21 cellular contexts compared by ENCODE assay signal in the genomic region with DNA sequence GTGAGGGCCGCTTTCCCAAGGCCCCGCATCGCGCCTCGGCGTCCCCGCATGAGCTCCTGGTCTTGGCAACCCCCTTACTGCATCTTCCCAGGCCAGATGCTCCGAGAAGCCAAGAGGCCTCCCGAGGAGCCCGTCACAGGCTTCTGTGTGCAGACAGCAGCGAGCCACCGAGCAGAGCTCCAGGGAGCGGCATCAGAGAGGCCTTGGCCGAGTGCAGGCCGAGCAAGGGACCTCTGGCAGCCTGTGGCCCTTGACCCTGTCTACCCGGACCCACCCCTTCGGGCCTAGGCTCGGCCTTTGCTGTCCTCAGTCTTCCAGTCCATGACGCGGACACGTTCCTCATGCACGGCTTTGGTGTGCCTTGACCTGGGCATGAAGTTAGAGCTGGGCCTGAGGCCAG.
DNase-seq lines count a peak whose midpoint lies in the region; ATAC-seq and TF ChIP-seq lines count a peak whose summit lies in the region.
"Had no signal": no experiment of that assay in that cellular context is flagged by ENCODE, and none has a peak within 500 bp of the region (broad histone marks: within the 10 kb centered on the region; RNA-seq: fewer than 3 reads in every experiment).

No MANE protein-coding gene starts in this region.

- no peak overlapping the region for H2BK15ac ChIP-seq in mesenchymal stem cell (ENCODE audit: low read depth, poor library complexity, severe bottlenecking)

- H3K4me1 Mint-ChIP-seq in T-helper 17 cell, result peaks cover 6% of the 10 kb centered on the region

- no peak overlapping the region for H3K4me3 Mint-ChIP-seq in T-helper 17 cell

- H3K27ac ChIP-seq in Panc1 (ENCODE audit: low read length) (no peak overlapping the region), mesenchymal stem cell (ENCODE audit: low read length, poor library complexity, severe bottlenecking) (no peak overlapping the region)
- H3K27ac ChIP-seq: A549; BLaER1 treated with 17β-estradiol and CSF1 and Interleukin-3, amounts not matched to agents 10 nM and 100 nM had no signal

- H3K27me3 Mint-ChIP-seq in T-helper 17 cell, result no peaks in the 10 kb centered on the region
- H3K27me3 Mint-ChIP-seq: CD4-positive, alpha-beta memory T cell had no signal

- ATAC-seq in Panc1, result 0 out of 2 replicates have a peak, but pooled peaks have one; percentile 28
- ATAC-seq in T-helper 17 cell, result no peak
- ATAC-seq in GM21447 (IDR thresholded peaks at IDR 0.05; ENCODE audit: unreplicated experiment), result no peak
- ATAC-seq: A549 had no signal

- H3K36me3 Mint-ChIP-seq in T-helper 17 cell (ENCODE audit: low read depth), result no peaks in the 10 kb centered on the region
- H3K36me3 Mint-ChIP-seq: CD4-positive, alpha-beta memory T cell had no signal

- no peak overlapping the region for H2AFZ ChIP-seq in mesenchymal stem cell (ENCODE audit: low read depth, low read length)

- peak overlapping the region; percentile 90 for H3K27ac Mint-ChIP-seq in T-helper 17 cell

- H4K91ac ChIP-seq in mesenchymal stem cell (ENCODE audit: low read length), result peak overlapping the region; percentile 7

- DNase-seq in Panc1 (ENCODE audit: low read depth, low spot score), result no peak
- no peak for DNase-seq in T-helper 17 cell
- no peak for DNase-seq in mesenchymal stem cell
- DNase-seq in NCI-H526 (lab: John Stamatoyannopoulos, UW), result no peak
- no peak for DNase-seq in NCI-H226
- DNase-seq: 8988T; ACHN; AML-193; BE2C; Calu3; CD4-positive, alpha-beta memory T cell; COR-L47; DMS53; DMS79 treated with DMSO at 0.1 percent for 48 hours; GF-D8; GOT3; H7; HCEC 1CT had no signal

- H3K4me3 ChIP-seq in Panc1 (ENCODE audit: low read depth in 2 of 2, low read length in 2 of 2) (no peak overlapping the region), mesenchymal stem cell (ENCODE audit: insufficient read depth in 1 of 2, low read depth in 1 of 2, low read length in 2 of 2) (no peak overlapping the region)
- H3K4me3 ChIP-seq: A549; BLaER1 treated with 17β-estradiol and CSF1 and Interleukin-3, amounts not matched to agents 10 nM and 100 nM had no signal

- CTCF ChIA-PET in Panc1 (lab: Charles Lee), result no interaction called here

- H3K27me3 ChIP-seq in Panc1 (ENCODE audit: control insufficient read depth, insufficient read depth, low read length) (no peaks in the 10 kb centered on the region), mesenchymal stem cell (ENCODE audit: control insufficient read depth in 1 of 2, insufficient read depth in 1 of 2, low read length in 2 of 2) (peaks cover 0 to 20% of the 10 kb centered on the region in 2 experiments)
- H3K27me3 ChIP-seq: BE2C had no signal

- WGBS in mesenchymal stem cell, result 89% methylated on average over 21 of the region's 22 CpGs

- no peak overlapping the region for H3K9ac ChIP-seq in mesenchymal stem cell (ENCODE audit: low read length)
- H3K9ac ChIP-seq: BLaER1 treated with 17β-estradiol and CSF1 and Interleukin-3, amounts not matched to agents 10 nM and 100 nM had no signal

- no peak overlapping the region for H3K18ac ChIP-seq in mesenchymal stem cell (ENCODE audit: low read depth in 1 of 2, low read length in 2 of 2)

- no peaks in the 10 kb centered on the region for H3K79me1 ChIP-seq in mesenchymal stem cell (replicated peaks; ENCODE audit: low read length, poor library complexity, severe bottlenecking)

- H3K14ac ChIP-seq in mesenchymal stem cell (ENCODE audit: low read length in 2 of 2), result no peak overlapping the region

- TF ChIP-seq CTCF in Panc1 (IDR thresholded peaks at IDR 0.05), result no peak

- H3K4ac ChIP-seq in mesenchymal stem cell (ENCODE audit: low read depth in 1 of 2, low read length in 2 of 2), result no peak overlapping the region

- no peaks in the 10 kb centered on the region for H3K9me3 ChIP-seq in Panc1 (ENCODE audit: control insufficient read depth, insufficient read depth, low read depth, low read length)
- H3K9me3 ChIP-seq in T-helper 17 cell (ENCODE audit: control insufficient read depth, low read length, poor library complexity, severe bottlenecking), result no peaks in the 10 kb centered on the region
- no peaks in the 10 kb centered on the region for H3K9me3 ChIP-seq in mesenchymal stem cell (ENCODE audit: control insufficient read depth, low read length)
- H3K9me3 ChIP-seq: A549, BE2C had no signal

- in situ Hi-C loops in Panc1 (cut with HindIII; ENCODE audit: low pct_unique_long_range_greater_than_20kb, low sequenced_read_pairs), result no loop called here

- H3K4me1 ChIP-seq in Panc1 (ENCODE audit: control insufficient read depth, insufficient read depth, low read length) (no peaks in the 10 kb centered on the region), mesenchymal stem cell (ENCODE audit: control insufficient read depth, insufficient read depth, low read depth, low read length) (peaks cover 22% of the 10 kb centered on the region)
- H3K4me1 ChIP-seq: A549, BE2C had no signal

- no peak overlapping the region for H2BK5ac ChIP-seq in mesenchymal stem cell (ENCODE audit: low read depth, low read length, poor library complexity, severe bottlenecking)

- H3K36me3 ChIP-seq in Panc1 (ENCODE audit: control insufficient read depth, insufficient read depth, low read length) (no peaks in the 10 kb centered on the region), mesenchymal stem cell (ENCODE audit: control insufficient read depth in 1 of 2, insufficient read depth in 2 of 2, low read depth in 1 of 2, low read length in 2 of 2) (no peaks in the 10 kb centered on the region)
- H3K36me3 ChIP-seq: BE2C; BLaER1 treated with 17β-estradiol and CSF1 and Interleukin-3, amounts not matched to agents 10 nM and 100 nM had no signal

- BruUV-seq in Panc1 (replicated peaks; lab: Mats Ljungman, UMichigan), result no TSS peak

- no peak overlapping the region for H2BK12ac ChIP-seq in mesenchymal stem cell (ENCODE audit: low read length in 2 of 2)

- H3K4me2 ChIP-seq in mesenchymal stem cell (ENCODE audit: low read length, poor library complexity, severe bottlenecking), result no peak overlapping the region
- H3K4me2 ChIP-seq: A549; BLaER1 treated with 17β-estradiol and CSF1 and Interleukin-3, amounts not matched to agents 10 nM and 100 nM had no signal

- no peak overlapping the region for H4K8ac ChIP-seq in mesenchymal stem cell (ENCODE audit: low read length)

- intact Hi-C loops in Panc1 (cut with micrococcal nuclease; ENCODE audit: unreplicated experiment), result no loop called here

- H3K23ac ChIP-seq in mesenchymal stem cell (ENCODE audit: low read length in 2 of 2), result no peak overlapping the region

- H2BK120ac ChIP-seq in mesenchymal stem cell (ENCODE audit: low read depth, low read length), result no peak overlapping the region

- H2AK5ac ChIP-seq in mesenchymal stem cell (ENCODE audit: low read length, severe bottlenecking), result no peak overlapping the region

- POLR2A ChIA-PET in Panc1 (lab: Charles Lee), result no interaction called here
